34 cellular contexts compared by ENCODE assay signal in genomic region chr13:100664171-100664900, GRCh38.
"Had no signal": no experiment of that assay in that cellular context is flagged by ENCODE, and none has a peak within 500 bp of the region (broad histone marks: within the 10 kb centered on the region; RNA-seq: fewer than 3 reads in every experiment).

No MANE protein-coding gene starts in this region.

- DNase-seq: activated B cell treated with CpG ODN at 0.5 μM for 24 hours; activated CD4-positive, alpha-beta T cell treated with anti-CD3 and anti-CD28 coated beads for 4 hours; activated CD4-positive, alpha-beta T cell treated with anti-CD3 and anti-CD28 coated beads, Interleukin-2, amount 50 U/mL, for 4 hours; activated CD4-positive, CD25-positive, alpha-beta regulatory T cell treated with anti-CD3 and anti-CD28 coated beads, Interleukin-2, amount 50 U/mL, for 72 hours; activated CD8-positive, alpha-beta T cell treated with anti-CD3 and anti-CD28 coated beads for 36 hours; activated gamma-delta T cell; activated naive CD4-positive, alpha-beta T cell treated with Interleukin-2 at 50 U/mL for 16 hours; activated naive CD8-positive, alpha-beta T cell treated with anti-CD3 and anti-CD28 coated beads, Interleukin-2, amount 10 ng/mL, durations not matched to agents 7 days and 5 days; activated T-cell treated with anti-CD3 and anti-CD28 coated beads for 4 hours; activated T-cell treated with anti-CD3 and anti-CD28 coated beads, Interleukin-2, amount 50 U/mL, for 48 hours; amygdala; NCI-H1092 treated with DMSO at 0.1 percent for 48 hours; NCI-H1417; NCI-H146; NCI-H187; NCI-H2029 treated with DMSO at 0.1 percent for 48 hours; NCI-H2107; NCI-H2171; NCI-H510A; NCI-H526; NCI-H748 treated with DMSO at 0.1 percent for 48 hours; PC-9; SIG-M5; T-helper 1 cell; T-helper 2 cell; T-helper 9 cell had no signal

- H3K4me3 ChIP-seq: ascending aorta, cardiac muscle cell, K562, PC-9 had no signal

- H3K4me3 Mint-ChIP-seq: activated B cell treated with CpG ODN at 0.5 μM for 24 hours; activated CD8-positive, alpha-beta T cell treated with anti-CD3 and anti-CD28 coated beads for 36 hours; activated naive CD4-positive, alpha-beta T cell treated with anti-CD3 and anti-CD28 coated beads, Interleukin-2, amount 50 U/mL, for 24 hours; activated naive CD8-positive, alpha-beta T cell treated with anti-CD3 and anti-CD28 coated beads, Interleukin-2, amount 10 ng/mL, durations not matched to agents 7 days and 5 days; central memory CD8-positive, alpha-beta T cell had no signal

- H3K27me3 ChIP-seq: ascending aorta, cardiac muscle cell had no signal

- H3K9me3 Mint-ChIP-seq: activated B cell treated with CpG ODN at 0.5 μM for 24 hours; activated CD8-positive, alpha-beta T cell treated with anti-CD3 and anti-CD28 coated beads for 36 hours; activated naive CD4-positive, alpha-beta T cell treated with anti-CD3 and anti-CD28 coated beads, Interleukin-2, amount 50 U/mL, for 24 hours; activated naive CD8-positive, alpha-beta T cell treated with anti-CD3 and anti-CD28 coated beads, Interleukin-2, amount 10 ng/mL, durations not matched to agents 7 days and 5 days; activated T-helper 2 cell treated with anti-CD3 and anti-CD28 coated beads, Interferon-gamma antibody, Interleukin-2, Interleukin-4, amounts not matched to agents 10 μg/mL and 5 μg/mL and 100 μg/mL, durations not matched to agents 14 hours and 24 hours and 36 hours; central memory CD8-positive, alpha-beta T cell had no signal

- H3K27ac ChIP-seq: ascending aorta, cardiac muscle cell, PC-9, RWPE1, VCaP had no signal

- H3K27ac Mint-ChIP-seq: activated B cell treated with CpG ODN at 0.5 μM for 24 hours; activated naive CD4-positive, alpha-beta T cell treated with anti-CD3 and anti-CD28 coated beads, Interleukin-2, amount 50 U/mL, for 24 hours; activated T-helper 2 cell treated with anti-CD3 and anti-CD28 coated beads, Interferon-gamma antibody, Interleukin-2, Interleukin-4, amounts not matched to agents 10 μg/mL and 5 μg/mL and 100 μg/mL, durations not matched to agents 14 hours and 24 hours and 36 hours had no signal

- H3K27me3 Mint-ChIP-seq: activated B cell treated with CpG ODN at 0.5 μM for 24 hours; activated CD8-positive, alpha-beta T cell treated with anti-CD3 and anti-CD28 coated beads for 36 hours; activated naive CD4-positive, alpha-beta T cell treated with anti-CD3 and anti-CD28 coated beads, Interleukin-2, amount 50 U/mL, for 24 hours; activated naive CD8-positive, alpha-beta T cell treated with anti-CD3 and anti-CD28 coated beads, Interleukin-2, amount 10 ng/mL, durations not matched to agents 7 days and 5 days; central memory CD8-positive, alpha-beta T cell had no signal
